In the genomic region with DNA sequence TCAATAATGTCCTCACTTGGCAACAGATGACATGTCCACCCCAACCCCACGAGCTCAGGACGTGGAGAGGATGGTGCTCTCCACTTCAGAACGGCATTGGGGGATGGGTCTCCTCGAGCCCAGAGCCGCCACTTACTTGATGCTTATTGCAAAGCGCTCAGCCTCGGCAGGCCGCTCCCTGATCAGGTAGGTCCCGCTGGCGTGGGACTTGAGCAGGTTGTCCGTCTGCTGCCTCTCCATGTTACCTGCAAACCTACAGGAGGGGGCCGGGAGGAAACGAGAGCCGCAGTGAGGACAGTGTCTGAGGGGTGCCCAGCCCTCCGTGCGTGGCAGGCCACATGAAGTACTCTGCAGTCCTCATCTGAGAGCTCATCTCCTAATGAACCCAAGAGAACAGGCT, we compare ENCODE assay signal across 14 cellular contexts.
"Had no signal": no experiment of that assay in that cellular context is flagged by ENCODE, and none has a peak within 500 bp of the region (broad histone marks: within the 10 kb centered on the region; RNA-seq: fewer than 3 reads in every experiment).

No MANE protein-coding gene starts in this region.

- ATAC-seq: stimulated activated naive CD8-positive, alpha-beta T cell treated with anti-CD3 and anti-CD28 coated beads, Interleukin-15, Interleukin-2, amounts not matched to agents 100 U/mL and 50 U/mL, for 24 hours had no signal

- H3K4me3 ChIP-seq: coronary artery, SJSA1 had no signal

- FAIRE-seq: endothelial cell of umbilical vein, small intestine had no signal

- H3K27me3 ChIP-seq: SJSA1 had no signal

- H3K27ac ChIP-seq: coronary artery had no signal

- H3K9me3 ChIP-seq: SJSA1 had no signal

- DNase-seq: activated naive CD4-positive, alpha-beta T cell treated with anti-CD3 and anti-CD28 coated beads for 36 hours; central memory CD4-positive, alpha-beta T cell; effector CD4-positive, alpha-beta T cell; foreskin fibroblast; hypothalamus; kidney glomerular epithelial cell; midbrain; small intestine; stimulated activated naive CD8-positive, alpha-beta T cell treated with anti-CD3 and anti-CD28 coated beads, Interleukin-15, Interleukin-2, amounts not matched to agents 100 U/mL and 50 U/mL, for 24 hours; SW 1271; trophoblast cell had no signal
